Comparison of ENCODE assay signal across 27 cellular contexts in the genomic region with DNA sequence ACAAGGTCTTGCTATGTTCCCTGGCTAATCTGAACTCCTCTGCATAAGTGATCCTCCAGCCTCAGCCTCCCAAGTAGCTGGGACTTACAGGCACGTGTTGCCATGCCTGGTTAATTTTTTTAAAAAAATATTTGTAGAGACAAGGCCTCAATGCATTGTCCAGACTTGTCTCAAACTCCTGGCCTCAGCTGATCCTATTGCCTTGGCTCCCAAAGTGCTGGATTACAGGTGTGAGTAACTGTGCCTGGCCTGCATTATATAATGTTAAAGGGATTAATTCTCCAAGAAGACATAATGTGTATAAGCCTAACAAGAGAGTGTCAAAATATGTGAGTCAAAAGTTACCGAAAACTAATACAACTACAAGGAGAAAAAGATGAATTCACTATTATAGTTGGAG.
"Had no signal": no experiment of that assay in that cellular context is flagged by ENCODE, and none has a peak within 500 bp of the region (broad histone marks: within the 10 kb centered on the region; RNA-seq: fewer than 3 reads in every experiment).

No MANE protein-coding gene starts in this region.

- H3K4me3 ChIP-seq: left lung, lower lobe of right lung, neural progenitor cell, right atrium auricular region, skin epidermis, tibial nerve, vagina had no signal

- H3K27ac ChIP-seq: left lung, lower lobe of right lung, neural progenitor cell, neutrophil, parathyroid adenoma, right atrium auricular region, skin epidermis, tibial nerve, vagina had no signal

- H2AFZ ChIP-seq: neural progenitor cell, parathyroid adenoma had no signal

- H3K4me1 Mint-ChIP-seq: mesothelial cell of epicardium; naive B cell; natural killer cell; nephron progenitor cell; neural progenitor cell; stimulated activated effector memory CD8-positive, alpha-beta T cell treated with anti-CD3 and anti-CD28 coated beads, Interleukin-12 subunit alpha, Interleukin-12 subunit beta, amount 100 ng/mL, for 72 hours had no signal

- H3K27me3 Mint-ChIP-seq: naive B cell; stimulated activated naive CD8-positive, alpha-beta T cell treated with anti-CD3 and anti-CD28 coated beads, Interleukin-15, Interleukin-2, amounts not matched to agents 100 ng/mL and 50 ng/mL, for 24 hours; type B pancreatic cell had no signal

- H3K9me3 Mint-ChIP-seq: naive B cell; natural killer cell; nephron progenitor cell; neural progenitor cell; stimulated activated effector memory CD8-positive, alpha-beta T cell treated with anti-CD3 and anti-CD28 coated beads, Interleukin-12 subunit alpha, Interleukin-12 subunit beta, amount 100 ng/mL, for 72 hours; stimulated activated naive CD8-positive, alpha-beta T cell treated with anti-CD3 and anti-CD28 coated beads, Interleukin-15, Interleukin-2, amounts not matched to agents 100 ng/mL and 50 ng/mL, for 24 hours; type B pancreatic cell had no signal

- H3K27me3 ChIP-seq: left lung, neural progenitor cell, neutrophil, right atrium auricular region, tibial nerve, vagina had no signal

- H3K27ac Mint-ChIP-seq: mesothelial cell of epicardium; natural killer cell; nephron progenitor cell; neural progenitor cell; stimulated activated effector memory CD8-positive, alpha-beta T cell treated with anti-CD3 and anti-CD28 coated beads, Interleukin-12 subunit alpha, Interleukin-12 subunit beta, amount 100 ng/mL, for 72 hours; stimulated activated naive CD8-positive, alpha-beta T cell treated with anti-CD3 and anti-CD28 coated beads, Interleukin-15, Interleukin-2, amounts not matched to agents 100 ng/mL and 50 ng/mL, for 24 hours; type B pancreatic cell had no signal

- H3K79me2 ChIP-seq: parathyroid adenoma had no signal

- H3K4me2 ChIP-seq: neural progenitor cell had no signal

- H3K36me3 ChIP-seq: lower lobe of right lung, right atrium auricular region, tibial nerve, vagina had no signal

- H3K9me3 ChIP-seq: left lung, lower lobe of right lung, neutrophil, right atrium auricular region, tibial nerve, vagina had no signal

- H3K4me1 ChIP-seq: left lung, lower lobe of right lung, neural progenitor cell, parathyroid adenoma, right atrium auricular region, tibial nerve, vagina had no signal

- H3K4me3 Mint-ChIP-seq: mesothelial cell of epicardium; naive B cell; natural killer cell; nephron progenitor cell; neural progenitor cell; stimulated activated effector memory CD8-positive, alpha-beta T cell treated with anti-CD3 and anti-CD28 coated beads, Interleukin-12 subunit alpha, Interleukin-12 subunit beta, amount 100 ng/mL, for 72 hours; stimulated activated naive CD8-positive, alpha-beta T cell treated with anti-CD3 and anti-CD28 coated beads, Interleukin-15, Interleukin-2, amounts not matched to agents 100 ng/mL and 50 ng/mL, for 24 hours; type B pancreatic cell had no signal

- ATAC-seq: left colon; left lung; lower lobe of right lung; natural killer cell; sciatic nerve; stimulated activated effector memory CD8-positive, alpha-beta T cell treated with anti-CD3 and anti-CD28 coated beads, Interleukin-12 subunit alpha, Interleukin-12 subunit beta, amount 100 ng/mL, for 72 hours had no signal

- H3K9ac ChIP-seq: neural progenitor cell, parathyroid adenoma had no signal

- H3K36me3 Mint-ChIP-seq: natural killer cell had no signal

- DNase-seq: hippocampal formation; kidney; left colon; left lung; lower lobe of right lung; mesendoderm; naive B cell; natural killer cell; nephron progenitor cell; occipital lobe; stimulated activated CD4-positive, alpha-beta T cell treated with anti-CD3 and anti-CD28 coated beads, Interleukin-12 subunit alpha, Interleukin-12 subunit beta, amount 100 ng/mL, for 4 hours; stimulated activated CD4-positive, alpha-beta T cell treated with anti-CD3 and anti-CD28 coated beads, Interleukin-15, amount 100 ng/mL, for 24 hours; stimulated activated CD4-positive, alpha-beta T cell treated with anti-CD3 and anti-CD28 coated beads, Interleukin-2, amount 100 ng/mL, for 24 hours; stimulated activated CD4-positive, alpha-beta T cell treated with anti-CD3 and anti-CD28 coated beads, Interleukin-4, amount 100 ng/mL, for 1 hour; stimulated activated naive CD4-positive, alpha-beta T cell had no signal
